Comparison of ENCODE assay signal across 20 cellular contexts in the genomic region with DNA sequence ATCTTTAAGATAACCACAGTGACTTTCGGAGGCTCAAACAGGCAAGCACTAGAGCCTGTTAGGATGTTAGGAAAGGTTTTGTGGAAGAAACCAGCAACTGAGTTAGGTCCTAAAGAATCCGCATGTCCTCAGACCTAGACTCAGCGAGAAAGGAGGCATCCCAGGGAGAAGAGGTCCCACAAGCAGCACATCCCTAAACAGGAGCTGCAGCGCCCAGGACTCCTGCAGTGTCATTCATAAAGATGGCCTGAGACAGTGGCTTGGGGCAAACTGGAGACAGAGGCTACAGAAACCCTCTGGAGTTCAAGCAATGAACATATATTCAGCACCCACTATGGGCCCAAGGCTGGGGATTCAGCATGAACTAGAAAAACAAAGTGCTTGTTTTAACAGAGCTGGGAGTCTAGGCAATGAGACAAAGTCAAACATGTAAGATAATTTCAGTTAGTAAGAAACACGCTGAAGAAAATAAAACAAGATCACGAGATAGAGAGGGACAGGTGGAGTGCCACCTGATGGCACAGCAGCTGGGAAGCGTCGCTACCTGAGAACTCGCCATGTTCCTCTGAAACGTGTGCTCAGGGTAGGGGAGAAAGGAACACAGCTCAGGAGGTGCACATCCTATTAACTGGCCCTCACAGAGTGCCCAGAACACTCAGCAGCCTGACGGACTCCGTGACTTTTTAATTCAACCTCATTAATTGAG. TPM values are rescaled to one million over a fixed set of nuclear protein-coding genes. Genes with fewer than 3 reads are reported as not detected.
DNase-seq lines count a peak whose midpoint lies in the region; ATAC-seq and TF ChIP-seq lines count a peak whose summit lies in the region.
"Had no signal": no experiment of that assay in that cellular context is flagged by ENCODE, and none has a peak within 500 bp of the region (broad histone marks: within the 10 kb centered on the region; RNA-seq: fewer than 3 reads in every experiment).

No MANE protein-coding gene starts in this region.

- peaks cover 65% of the 10 kb centered on the region for H3K4me1 ChIP-seq in left ventricle myocardium inferior
- peaks cover 19% of the 10 kb centered on the region for H3K4me1 ChIP-seq in mesodermal cell (ENCODE audit: control insufficient read depth, insufficient read depth, low read length, poor library complexity, severe bottlenecking)

- WGBS in mesodermal cell (ENCODE audit: insufficient coverage in 2 of 2), 2 experiments = 82 to 83% methylated on average over 9 to 10 of the region's 12 CpGs

- peak overlapping the region; percentile 39 for H3K27ac ChIP-seq in left ventricle myocardium inferior (replicated peaks)
- peak overlapping the region; percentile 67 for H3K27ac ChIP-seq in mesodermal cell (ENCODE audit: low read depth, low read length, severe bottlenecking)
- H3K27ac ChIP-seq: dorsolateral prefrontal cortex, left lung had no signal

- peaks cover 5% of the 10 kb centered on the region for H3K27me3 Mint-ChIP-seq in brain

- peak overlapping the region in 1 of 5 experiments; percentile 50 for H3K4me3 Mint-ChIP-seq in brain
- H3K4me3 Mint-ChIP-seq: T-cell had no signal

- H3K9me3 Mint-ChIP-seq in brain = peaks cover 0 to 8% (median 0%) of the 10 kb centered on the region in 5 experiments
- H3K9me3 Mint-ChIP-seq: T-cell had no signal

- DNase-seq in left ventricle myocardium inferior (no peak), left ventricle myocardium superior (no peak), NCI-H1436 (lab: John Stamatoyannopoulos, UW) (no peak), AG08396 (ENCODE audit: low spot score) (no peak)
- DNase-seq: activated CD4-positive, alpha-beta T cell treated with anti-CD3 and anti-CD28 coated beads, Interleukin-2, amount 50 U/mL, for 48 hours; activated gamma-delta T cell treated with Interleukin-2 at 50 U/mL for 16 hours; activated T-cell treated with anti-CD3 and anti-CD28 coated beads for 4 hours; amniotic stem cell; dorsolateral prefrontal cortex; erythroblast; left lung; NCI-H1417 treated with DMSO at 0.1 percent for 48 hours; nucleus accumbens; retina; Right ventricle myocardium superior; stimulated activated CD4-positive, alpha-beta T cell treated with anti-CD3 and anti-CD28 coated beads, Interleukin-15, amount 100 ng/mL, for 24 hours; T-cell had no signal

- intact Hi-C loops in left ventricle myocardium inferior (cut with micrococcal nuclease) (no loop called here), left ventricle myocardium superior (cut with micrococcal nuclease) (no loop called here)

- no peak for TF ChIP-seq CTCF in left ventricle myocardium inferior (IDR thresholded peaks at IDR 0.05; ENCODE audit: borderline replicate concordance)
- TF ChIP-seq CTCF in brain (conservative IDR thresholded peaks at IDR 0.05) = no peak

- peaks cover 80% of the 10 kb centered on the region for H3K4me1 Mint-ChIP-seq in brain
- H3K4me1 Mint-ChIP-seq: T-cell had no signal

- H3K9me3 ChIP-seq in left ventricle myocardium inferior (replicated peaks) = no peaks in the 10 kb centered on the region
- no peaks in the 10 kb centered on the region for H3K9me3 ChIP-seq in mesodermal cell (ENCODE audit: control insufficient read depth, low read length)
- H3K9me3 ChIP-seq: left lung had no signal

- no peaks in the 10 kb centered on the region for H3K36me3 ChIP-seq in left ventricle myocardium inferior
- H3K36me3 ChIP-seq in mesodermal cell (ENCODE audit: control insufficient read depth, insufficient read depth, low read length) = no peaks in the 10 kb centered on the region
- H3K36me3 ChIP-seq: left lung had no signal

- peak overlapping the region in 3 of 5 experiments; percentile 12 to 68 (median 22) for H3K27ac Mint-ChIP-seq in brain
- H3K27ac Mint-ChIP-seq: T-cell had no signal

- ATAC-seq in left ventricle myocardium superior (no peak), HG03565 (IDR thresholded peaks at IDR 0.05; ENCODE audit: unreplicated experiment) (no peak)
- ATAC-seq: left lung, T-cell had no signal

- H3K4me3 ChIP-seq in left ventricle myocardium inferior (no peak overlapping the region), mesodermal cell (ENCODE audit: extremely low read depth, insufficient read depth, low read length, poor library complexity, severe bottlenecking) (no peak overlapping the region)
- H3K4me3 ChIP-seq: dorsolateral prefrontal cortex, left lung had no signal

- H3K36me3 Mint-ChIP-seq in brain = peaks cover 8% of the 10 kb centered on the region
- H3K36me3 Mint-ChIP-seq: T-cell had no signal

- no peaks in the 10 kb centered on the region for H3K27me3 ChIP-seq in left ventricle myocardium inferior (ENCODE audit: low read depth)
- H3K27me3 ChIP-seq: left lung had no signal

RNA-seq across cellular contexts. Expression of a gene that starts 48.1 kb away (rescaled TPM):
- total RNA-seq in left ventricle myocardium inferior (29.6 TPM), left ventricle myocardium superior (25.3 TPM)
- polyA plus RNA-seq in brain (ENCODE audit: insufficient read depth, low read depth, low replicate concordance) = 33.7 TPM
- 40.8 TPM for polyA plus RNA-seq in mesodermal cell (2013, experiment 1 of 2)
- 43.7 TPM for polyA plus RNA-seq in mesodermal cell (2013, experiment 2 of 2)
